Comparison of ENCODE assay signal across 8 cellular contexts in the genomic region with DNA sequence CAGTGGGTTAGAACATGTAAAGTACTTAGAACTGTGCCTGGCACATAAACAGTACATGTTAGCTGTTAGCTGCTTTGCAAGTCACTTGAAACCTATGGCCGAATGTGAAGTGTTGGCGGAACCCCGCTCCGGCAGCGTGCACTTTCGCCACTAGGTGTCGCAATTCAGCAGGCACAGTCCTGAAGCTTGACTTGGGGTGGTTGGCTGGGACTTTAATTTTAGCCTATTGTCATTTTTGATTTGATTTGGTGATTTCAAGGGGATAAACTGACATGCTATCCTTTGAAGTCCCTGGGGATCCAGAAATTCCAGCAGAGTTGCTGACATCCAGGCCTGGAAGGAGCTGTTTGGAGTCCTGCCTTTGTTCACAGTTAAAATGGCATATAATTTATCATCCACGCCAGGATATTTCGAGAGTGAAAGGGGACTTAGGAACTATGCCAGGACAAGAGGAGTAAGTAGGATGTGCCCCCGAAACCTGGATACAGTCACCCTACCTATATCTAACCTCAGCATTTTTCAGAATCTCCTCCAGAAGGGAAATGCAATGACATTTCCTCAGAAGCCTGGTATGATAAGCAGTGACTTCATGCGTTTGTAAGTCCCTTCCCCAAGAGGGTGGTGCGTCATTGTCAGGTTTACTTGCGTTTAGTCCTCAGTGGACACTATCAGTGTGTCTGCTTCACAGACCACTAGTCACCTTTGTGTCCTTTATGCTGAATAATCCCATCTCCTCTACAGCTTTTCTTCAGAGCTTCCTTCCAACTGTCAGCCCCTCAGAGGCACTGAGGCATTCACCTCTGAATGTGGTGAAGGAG. TPM values are rescaled to one million over a fixed set of nuclear protein-coding genes. Genes with fewer than 3 reads are reported as not detected.
DNase-seq lines count a peak whose midpoint lies in the region; TF ChIP-seq lines count a peak whose summit lies in the region.
"Had no signal": no experiment of that assay in that cellular context is flagged by ENCODE, and none has a peak within 500 bp of the region (broad histone marks: within the 10 kb centered on the region; RNA-seq: fewer than 3 reads in every experiment).

No MANE protein-coding gene starts in this region.

- DNase-seq in KG1 (lab: John Stamatoyannopoulos, UW), result peak; percentile 61
- peak; percentile 77 for DNase-seq in RPMI7951 (ENCODE audit: low read depth)
- peak; percentile 74 to 81 for DNase-seq in activated T-helper 1 cell treated with anti-CD3 and anti-CD28 coated beads, Interleukin-2, amount 50 U/mL, for 16 hours (ENCODE audit: low read depth in 1 of 2, low spot score in 1 of 2)
- DNase-seq in fibroblast of the conjunctiva (ENCODE audit: low read depth), result peak; percentile 80
- peak; percentile 84 for DNase-seq in neural progenitor cell (ENCODE audit: low spot score)

- H3K36me3 ChIP-seq in neural progenitor cell (no peaks in the 10 kb centered on the region), stomach smooth muscle (ENCODE audit: control insufficient read depth in 2 of 2, insufficient read depth in 2 of 2, low read length in 2 of 2) (no peaks in the 10 kb centered on the region)

- H3K27ac Mint-ChIP-seq in neural progenitor cell, result no peak overlapping the region

- H3K27ac ChIP-seq in neural progenitor cell (no peak overlapping the region), stomach smooth muscle (ENCODE audit: low read length) (peak overlapping the region; percentile 66)
- H3K27ac ChIP-seq: skin epidermis had no signal

- no peak overlapping the region for H3K4me2 ChIP-seq in neural progenitor cell

- H3F3A ChIP-seq in neural progenitor cell (ENCODE audit: low read depth), result peaks cover 9% of the 10 kb centered on the region

- TF ChIP-seq CTCF in GM12873 (IDR thresholded peaks at IDR 0.05; ENCODE audit: insufficient read depth, low read depth, low read length, missing control alignments) (peak; percentile 98), neural progenitor cell (IDR thresholded peaks at IDR 0.05) (peak; percentile 99)

- peaks cover 12% of the 10 kb centered on the region for H3K79me2 ChIP-seq in neural progenitor cell (ENCODE audit: low read depth)

- H3K27me3 Mint-ChIP-seq in neural progenitor cell (ENCODE audit: insufficient read depth, low read depth), result peaks cover 6% of the 10 kb centered on the region

- H2AFZ ChIP-seq in neural progenitor cell (replicated peaks), result no peak overlapping the region

- H3K27me3 ChIP-seq in neural progenitor cell, result peaks cover 29% of the 10 kb centered on the region
- H3K27me3 ChIP-seq in stomach smooth muscle (ENCODE audit: control insufficient read depth in 1 of 2, insufficient read depth in 2 of 2, low read length in 2 of 2), result no peaks in the 10 kb centered on the region

- H3K9ac ChIP-seq in neural progenitor cell, result no peak overlapping the region
- H3K9ac ChIP-seq in stomach smooth muscle (ENCODE audit: low read length in 2 of 2), result peak overlapping the region in 1 of 2 donors; percentile 47

- H3K9me3 ChIP-seq in neural progenitor cell (ENCODE audit: low read depth), result no peaks in the 10 kb centered on the region
- no peaks in the 10 kb centered on the region for H3K9me3 ChIP-seq in stomach smooth muscle (ENCODE audit: control insufficient read depth in 2 of 2, low read length in 2 of 2)

- peaks cover 4% of the 10 kb centered on the region for H4K20me1 ChIP-seq in neural progenitor cell (ENCODE audit: low read depth)

- H3K4me1 Mint-ChIP-seq in neural progenitor cell, result peaks cover 19% of the 10 kb centered on the region

- H3K4me1 ChIP-seq in neural progenitor cell (peaks cover 13% of the 10 kb centered on the region), stomach smooth muscle (ENCODE audit: control insufficient read depth, insufficient read depth, low read length) (peaks cover 26% of the 10 kb centered on the region)

- no peak overlapping the region for H3K4me3 Mint-ChIP-seq in neural progenitor cell

- H3K9me3 Mint-ChIP-seq in neural progenitor cell, result no peaks in the 10 kb centered on the region

- H3K4me3 ChIP-seq in neural progenitor cell (no peak overlapping the region), stomach smooth muscle (ENCODE audit: low read length in 2 of 2) (peak overlapping the region in 1 of 2 donors; percentile 22)
- H3K4me3 ChIP-seq: skin epidermis had no signal

- H3K36me3 Mint-ChIP-seq in neural progenitor cell, result no peaks in the 10 kb centered on the region

RNA-seq across cellular contexts. Expression of gene TSPAN9, which starts 3.5 kb away (rescaled TPM):
- total RNA-seq in RPMI7951 (2014; rRNA removed; shearing (Covaris generic)), result 37.6 and 42.0 TPM in 2 replicates
- total RNA-seq in neural progenitor cell (ENCODE audit: low replicate concordance), result 7.8 and 26.2 TPM in 2 replicates
